ENCODE assay signal across 1 cellular context in genomic region chr12:103805961-103806360, GRCh38.
TF ChIP-seq lines count a peak whose summit lies in the region.

No MANE protein-coding gene starts in this region.

TF ChIP-seq in GM23338, 12 proteins besides CTCF, POLR2A, EP300 and RAD21 (continued from another document):
- TF ChIP-seq ETS1 (IDR thresholded peaks at IDR 0.05): no peak
- TF ChIP-seq EZH2phosphoT487 (IDR thresholded peaks at IDR 0.05; ENCODE audit: unreplicated experiment): no peak
- no peak for TF ChIP-seq JUNB (IDR thresholded peaks at IDR 0.05; ENCODE audit: unreplicated experiment)
- TF ChIP-seq ZNF462 (CRISPR knock-in tag; IDR thresholded peaks at IDR 0.05): no peak
